ENCODE assay signal across 17 cellular contexts in genomic region chr2:240355001-240355891, GRCh38.
DNase-seq lines count a peak whose midpoint lies in the region; TF ChIP-seq lines count a peak whose summit lies in the region.
"Had no signal": no experiment of that assay in that cellular context is flagged by ENCODE, and none has a peak within 500 bp of the region (broad histone marks: within the 10 kb centered on the region; RNA-seq: fewer than 3 reads in every experiment).

No MANE protein-coding gene starts in this region.

- H3K9ac ChIP-seq in GM23248: no peak overlapping the region
- H3K9ac ChIP-seq in fibroblast of lung (ENCODE audit: insufficient read depth, low read length): no peak overlapping the region

- H2AFZ ChIP-seq in GM23248 (no peak overlapping the region), fibroblast of lung (ENCODE audit: low read length) (no peak overlapping the region)

- H4K20me1 ChIP-seq in GM23248 (ENCODE audit: insufficient read depth): no peaks in the 10 kb centered on the region
- no peaks in the 10 kb centered on the region for H4K20me1 ChIP-seq in fibroblast of lung (ENCODE audit: control insufficient read depth, extremely low read depth, insufficient read depth, low read length)

- H3K4me2 ChIP-seq in GM23248 (ENCODE audit: unreplicated experiment) (no peak overlapping the region), fibroblast of lung (ENCODE audit: extremely low read depth, insufficient read depth, low read length) (no peak overlapping the region)

- H3F3A ChIP-seq in GM23248 (ENCODE audit: insufficient read depth): no peaks in the 10 kb centered on the region

- in situ Hi-C loops in GM23248 (cut with MboI): no loop called here

- TF ChIP-seq CTCF in RWPE1 (conservative IDR thresholded peaks at IDR 0.05; ENCODE audit: low read depth): no peak
- no peak for TF ChIP-seq CTCF in fibroblast of lung (conservative IDR thresholded peaks at IDR 0.05 in 1 of 2, IDR thresholded peaks at IDR 0.05 in 1 of 2; ENCODE audit: low read depth in 1 of 2, low read length in 2 of 2)
- TF ChIP-seq CTCF in nephron progenitor cell (IDR thresholded peaks at IDR 0.05): no peak
- no peak for TF ChIP-seq CTCF in A673 (conservative IDR thresholded peaks at IDR 0.05; ENCODE audit: low read depth, low read length)

- peaks cover 9% of the 10 kb centered on the region for H3K9me3 Mint-ChIP-seq in nephron progenitor cell

- no TSS peak for BruUV-seq in A673 (replicated peaks; lab: Mats Ljungman, UMichigan)

- H3K27me3 Mint-ChIP-seq in nephron progenitor cell (ENCODE audit: low read depth, poor library complexity): peaks cover 4% of the 10 kb centered on the region

- no peak overlapping the region for H3K4me3 Mint-ChIP-seq in nephron progenitor cell
- H3K4me3 Mint-ChIP-seq: CD8-positive, alpha-beta memory T cell had no signal

- no peak overlapping the region for H3K27ac ChIP-seq in GM23248
- H3K27ac ChIP-seq in RWPE1: peak overlapping the region; percentile 63
- no peak overlapping the region for H3K27ac ChIP-seq in fibroblast of lung (ENCODE audit: insufficient read depth, low read length)
- no peak overlapping the region for H3K27ac ChIP-seq in A673 (ENCODE audit: low read depth, low read length, poor library complexity, severe bottlenecking)
- H3K27ac ChIP-seq: SJSA1, upper lobe of right lung had no signal

- peaks cover 48% of the 10 kb centered on the region for H3K4me1 Mint-ChIP-seq in nephron progenitor cell
- H3K4me1 Mint-ChIP-seq: CD8-positive, alpha-beta memory T cell had no signal

- H3K79me2 ChIP-seq in GM23248 (ENCODE audit: insufficient read depth) (no peaks in the 10 kb centered on the region), fibroblast of lung (ENCODE audit: control insufficient read depth, insufficient read depth, low read length) (no peaks in the 10 kb centered on the region)

- intact Hi-C loops in A673 (cut with micrococcal nuclease; ENCODE audit: unreplicated experiment): no loop called here

- 73 to 76% methylated on average over 15 to 17 of the region's 17 CpGs for WGBS in GM23248 (ENCODE audit: low coverage in 1 of 2, low lambda C conversion rate in 2 of 2, missing lambda C conversion rate in 2 of 2), 2 experiments

- CTCF ChIA-PET in RWPE1 (lab: Yijun Ruan, JAX) (no interaction called here), A673 (lab: Charles Lee) (no interaction called here)

- H3K36me3 Mint-ChIP-seq in nephron progenitor cell (ENCODE audit: low read depth): peaks cover 2% of the 10 kb centered on the region
- H3K36me3 Mint-ChIP-seq: CD8-positive, alpha-beta memory T cell had no signal

- H3K27ac Mint-ChIP-seq in nephron progenitor cell: peak overlapping the region; percentile 75

- H3K9me3 ChIP-seq in GM23248 (ENCODE audit: low read depth) (no peaks in the 10 kb centered on the region), fibroblast of lung (ENCODE audit: control insufficient read depth, insufficient read depth, low read depth, low read length) (no peaks in the 10 kb centered on the region), A673 (ENCODE audit: low read depth, low read length, poor library complexity, severe bottlenecking) (peaks cover 5% of the 10 kb centered on the region)
- H3K9me3 ChIP-seq: SJSA1 had no signal

- POLR2A ChIA-PET in RWPE1 (lab: Yijun Ruan, JAX; ENCODE audit: low non-redundant PET) (interaction anchor here (1.2 kb wide), 1 partner anchor 15 kb away, joined by 3 read pairs; no protein-coding TSS in a partner anchor), A673 (lab: Charles Lee; ENCODE audit: low non-redundant PET) (no interaction called here)

- H3K27me3 ChIP-seq in GM23248 (replicated peaks; ENCODE audit: insufficient read depth): peaks cover 26% of the 10 kb centered on the region
- H3K27me3 ChIP-seq in fibroblast of lung (ENCODE audit: control insufficient read depth, insufficient read depth, low read length): peaks cover 9% of the 10 kb centered on the region
- no peaks in the 10 kb centered on the region for H3K27me3 ChIP-seq in A673 (replicated peaks; ENCODE audit: insufficient read depth, low read depth, low read length, poor library complexity)
- H3K27me3 ChIP-seq: SJSA1, upper lobe of right lung had no signal

- no peaks in the 10 kb centered on the region for H3K9me2 ChIP-seq in GM23248 (ENCODE audit: insufficient read depth)

- peak; percentile 41 for DNase-seq in GM23248
- DNase-seq in RWPE1 (ENCODE audit: low spot score): peak; percentile 45
- DNase-seq in fibroblast of lung (ENCODE audit: low read depth in 2 of 2): peak; percentile 60 to 67
- no peak for DNase-seq in nephron progenitor cell
- no peak for DNase-seq in NCI-H82 (lab: John Stamatoyannopoulos, UW)
- DNase-seq in T1000 (lab: John Stamatoyannopoulos, UW): no peak
- DNase-seq in A673 (ENCODE audit: low spot score): no peak
- DNase-seq in UCSD-AML1 (lab: John Stamatoyannopoulos, UW; ENCODE audit: unreplicated experiment): no peak
- DNase-seq: activated CD4-positive, alpha-beta T cell treated with anti-CD3 and anti-CD28 coated beads, Interleukin-2, amount 50 U/mL, for 4 hours; activated T-cell treated with anti-CD3 and anti-CD28 coated beads, Interleukin-2, amount 50 U/mL, for 48 hours; GF-D8; MV-4-11; NCI-H2171 treated with DMSO at 0.1 percent for 48 hours; stimulated activated CD4-positive, alpha-beta T cell treated with anti-CD3 and anti-CD28 coated beads, Interleukin-1b, Interleukin-23, amount 100 ng/mL, for 48 hours had no signal

- H3K36me3 ChIP-seq in GM23248 (ENCODE audit: low read depth) (no peaks in the 10 kb centered on the region), fibroblast of lung (ENCODE audit: control insufficient read depth, insufficient read depth, low read length) (no peaks in the 10 kb centered on the region), A673 (ENCODE audit: insufficient read depth, low read length, poor library complexity, severe bottlenecking) (no peaks in the 10 kb centered on the region)
- H3K36me3 ChIP-seq: SJSA1, upper lobe of right lung had no signal

- H3K4me3 ChIP-seq in GM23248 (no peak overlapping the region), fibroblast of lung (replicated peaks in 1 of 4; ENCODE audit: control extremely low read depth in 1 of 4, insufficient read depth in 1 of 4, low read depth in 3 of 4, low read length in 4 of 4) (no peak overlapping the region), A673 (ENCODE audit: low read depth, low read length, poor library complexity, severe bottlenecking) (no peak overlapping the region)
- H3K4me3 ChIP-seq: SJSA1, upper lobe of right lung had no signal

- H3K4me1 ChIP-seq in GM23248 (ENCODE audit: insufficient read depth): no peaks in the 10 kb centered on the region
- peaks cover 3% of the 10 kb centered on the region for H3K4me1 ChIP-seq in fibroblast of lung (ENCODE audit: control insufficient read depth, extremely low read depth, insufficient read depth, low read length)
- no peaks in the 10 kb centered on the region for H3K4me1 ChIP-seq in A673 (ENCODE audit: insufficient read depth, low read length, poor library complexity, severe bottlenecking)
- H3K4me1 ChIP-seq: upper lobe of right lung had no signal

Comparison
In these comparisons a context has a peak if more than half of its experiments do, and no peak if none do; other contexts are left out.
1. DNase-seq: peak in GM23248 (single experiment), RWPE1 (single experiment) and fibroblast of lung (2 of 2); none in nephron progenitor cell (single experiment), NCI-H82 (single experiment), T1000 (single experiment), A673 (single experiment) and UCSD-AML1 (single experiment).